In genomic region chr10:32854435-32854834, GRCh38 we compare ENCODE assay signal across 9 cellular contexts.
"Had no signal": no experiment of that assay in that cellular context is flagged by ENCODE, and none has a peak within 500 bp of the region (broad histone marks: within the 10 kb centered on the region; RNA-seq: fewer than 3 reads in every experiment).

No MANE protein-coding gene starts in this region.

- H3K27ac Mint-ChIP-seq: HFFc6, IgD-negative memory B cell had no signal

- H3K36me3 Mint-ChIP-seq: IgD-negative memory B cell had no signal

- H3K4me1 ChIP-seq: HAP-1 had no signal

- H3K4me3 ChIP-seq: GM23248, HAP-1, K562 had no signal

- DNase-seq: GM23248, GOT3, H7, HFFc6, KG1 had no signal

- H3K36me3 ChIP-seq: HAP-1 had no signal

- H2AFZ ChIP-seq: GM23248 had no signal

- H3K27me3 Mint-ChIP-seq: IgD-negative memory B cell had no signal

- H3K9me3 Mint-ChIP-seq: HFFc6 had no signal

- H3K9ac ChIP-seq: GM23248 had no signal

- H3K27ac ChIP-seq: GM23248 had no signal

- ATAC-seq: HCT116, K562 had no signal

- H3K4me1 Mint-ChIP-seq: IgD-negative memory B cell had no signal

- H3K4me3 Mint-ChIP-seq: HFFc6, IgD-negative memory B cell had no signal

- H3K9me3 ChIP-seq: HAP-1 had no signal
